ENCODE assay signal across 18 cellular contexts in the genomic region with DNA sequence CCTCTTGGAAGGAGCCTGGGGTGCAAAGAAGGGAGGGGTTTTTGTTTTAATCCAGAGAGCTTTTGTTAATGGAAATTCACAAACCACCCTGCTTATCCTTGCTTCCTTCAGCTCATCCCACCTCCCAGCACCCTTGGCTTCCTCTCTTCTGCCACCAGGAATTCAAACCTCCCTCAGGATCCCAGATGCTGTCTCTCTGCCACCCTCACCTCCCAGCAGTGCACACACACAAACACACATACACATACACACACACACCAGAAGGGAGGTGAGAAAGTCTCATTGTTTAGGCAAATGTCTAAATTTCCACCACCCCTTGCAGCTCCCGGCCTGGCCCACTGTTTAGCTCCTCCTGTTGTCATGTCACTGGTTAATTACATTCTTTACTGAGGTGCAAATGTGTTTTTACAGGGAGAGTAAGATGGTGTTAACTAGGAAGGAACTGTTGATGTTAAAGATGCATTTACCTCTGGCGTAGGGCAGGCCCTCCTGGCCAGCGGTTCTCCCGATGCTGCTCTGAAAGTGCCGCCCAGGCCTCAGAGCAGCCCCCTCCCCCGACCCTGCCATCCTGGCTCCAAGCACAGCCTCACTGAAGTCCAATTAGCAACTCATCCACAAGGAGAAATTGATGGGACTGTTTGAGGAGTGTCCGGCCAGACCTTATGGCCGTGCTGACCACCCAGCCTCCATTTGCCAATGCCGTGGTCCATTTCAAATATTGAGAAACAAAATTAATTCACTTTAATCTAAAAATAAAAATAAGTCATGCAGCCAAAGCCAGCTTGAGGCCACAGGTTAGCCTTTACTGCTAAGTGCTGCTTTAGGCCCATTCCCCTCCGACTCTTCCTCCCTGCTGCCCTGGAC.
"Had no signal": no experiment of that assay in that cellular context is flagged by ENCODE, and none has a peak within 500 bp of the region (broad histone marks: within the 10 kb centered on the region; RNA-seq: fewer than 3 reads in every experiment).

No MANE protein-coding gene starts in this region.

- H3K4me1 ChIP-seq: adrenal gland, breast epithelium, left ventricle myocardium inferior, sigmoid colon, thyroid gland, upper lobe of right lung had no signal

- H3K4me3 Mint-ChIP-seq: activated naive CD8-positive, alpha-beta T cell; activated T-cell treated with anti-CD3 and anti-CD28 coated beads, Interleukin-2, amount 50 U/mL, for 24 hours; activated T-helper 17 cell treated with anti-CD3 and anti-CD28 coated beads, Interleukin-2, amount 50 U/mL, for 72 hours had no signal

- H3K4me1 Mint-ChIP-seq: activated T-helper 17 cell treated with anti-CD3 and anti-CD28 coated beads, Interleukin-2, amount 50 U/mL, for 72 hours had no signal

- H3K4me3 ChIP-seq: adrenal gland, breast epithelium, heart left ventricle, left ventricle myocardium inferior, sigmoid colon, smooth muscle cell, thyroid gland, upper lobe of right lung had no signal

- H3K4me2 ChIP-seq: smooth muscle cell had no signal

- H3K36me3 Mint-ChIP-seq: activated naive CD8-positive, alpha-beta T cell had no signal

- H3K36me3 ChIP-seq: adrenal gland, breast epithelium, heart left ventricle, left ventricle myocardium inferior, sigmoid colon, thyroid gland, upper lobe of right lung had no signal

- DNase-seq: activated CD4-positive, alpha-beta T cell treated with anti-CD3 and anti-CD28 coated beads, Interleukin-2, amount 50 U/mL, for 1 hour; activated T-cell treated with anti-CD3 and anti-CD28 coated beads, Interleukin-2, amount 50 U/mL, for 24 hours; adrenal gland; cortex of kidney; heart left ventricle; left ventricle myocardium inferior; retina; sigmoid colon; stimulated activated CD4-positive, alpha-beta T cell treated with anti-CD3 and anti-CD28 coated beads, Interleukin-2, amount 100 ng/mL, for 48 hours; stimulated activated naive CD4-positive, alpha-beta T cell; thyroid gland; upper lobe of right lung had no signal

- H3K9me3 ChIP-seq: adrenal gland, breast epithelium, heart left ventricle, left ventricle myocardium inferior, sigmoid colon, thyroid gland, upper lobe of right lung had no signal

- H3K27me3 Mint-ChIP-seq: progenitor cell of endocrine pancreas had no signal

- ATAC-seq: activated CD4-positive, CD25-positive, alpha-beta regulatory T cell treated with anti-CD3 and anti-CD28 coated beads, Interleukin-2, amount 50 U/mL, for 24 hours; activated T-helper 17 cell treated with anti-CD3 and anti-CD28 coated beads, Interleukin-2, amount 50 U/mL, for 72 hours; heart left ventricle had no signal

- H3K9me3 Mint-ChIP-seq: activated T-cell treated with anti-CD3 and anti-CD28 coated beads, Interleukin-2, amount 50 U/mL, for 24 hours; activated T-helper 17 cell treated with anti-CD3 and anti-CD28 coated beads, Interleukin-2, amount 50 U/mL, for 72 hours had no signal

- H3K27me3 ChIP-seq: adrenal gland, heart left ventricle, sigmoid colon, thyroid gland, upper lobe of right lung had no signal

- H3K27ac ChIP-seq: adrenal gland, breast epithelium, heart left ventricle, left ventricle myocardium inferior, sigmoid colon, thyroid gland, upper lobe of right lung had no signal

- H3K27ac Mint-ChIP-seq: activated naive CD8-positive, alpha-beta T cell; activated T-cell treated with anti-CD3 and anti-CD28 coated beads, Interleukin-2, amount 50 U/mL, for 24 hours; activated T-helper 17 cell treated with anti-CD3 and anti-CD28 coated beads, Interleukin-2, amount 50 U/mL, for 72 hours; progenitor cell of endocrine pancreas had no signal
